14 cellular contexts compared by ENCODE assay signal in the genomic region with DNA sequence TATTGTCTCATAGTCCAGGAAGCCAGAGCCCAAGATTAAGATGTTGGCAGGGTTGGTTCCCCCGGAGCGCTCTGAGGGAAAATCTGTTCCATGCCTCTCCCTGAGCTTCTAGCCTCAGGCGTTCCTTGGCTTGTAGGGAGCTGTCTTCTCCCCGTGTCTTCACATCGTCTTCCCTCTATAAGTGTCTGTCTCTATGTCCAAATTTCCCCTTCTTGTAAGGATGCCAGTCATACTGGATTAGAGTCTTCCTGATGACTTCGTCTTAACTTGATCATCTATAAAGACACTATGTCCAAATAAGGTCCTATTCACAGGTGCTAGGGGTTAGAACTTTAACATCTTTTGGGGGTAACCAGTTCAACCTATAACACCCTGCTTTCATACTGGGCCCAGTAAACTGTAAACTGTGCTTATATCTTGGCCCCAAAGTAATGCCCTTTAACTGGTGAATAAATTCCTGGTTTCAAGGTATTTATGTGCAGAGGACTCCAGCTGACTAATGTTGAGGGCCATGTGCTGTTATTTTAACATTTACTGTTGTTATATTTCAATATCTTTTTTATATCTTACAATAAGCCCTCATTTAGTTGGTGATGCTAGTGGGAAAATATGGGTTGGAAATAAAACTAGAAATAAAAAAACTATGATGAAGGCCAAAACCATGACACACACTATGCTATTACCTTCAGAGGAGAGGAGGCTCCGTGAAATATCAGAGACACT.
"Had no signal": no experiment of that assay in that cellular context is flagged by ENCODE, and none has a peak within 500 bp of the region (broad histone marks: within the 10 kb centered on the region; RNA-seq: fewer than 3 reads in every experiment).

No MANE protein-coding gene starts in this region.

- H3K27ac ChIP-seq: dorsolateral prefrontal cortex, gastroesophageal sphincter, neural progenitor cell, parathyroid adenoma, stomach, thyroid gland had no signal

- H3K36me3 Mint-ChIP-seq: activated naive CD4-positive, alpha-beta T cell treated with anti-CD3 and anti-CD28 coated beads, Interleukin-2, amount 50 U/mL, for 24 hours; neural progenitor cell had no signal

- H3K4me1 Mint-ChIP-seq: activated CD4-positive, alpha-beta T cell treated with anti-CD3 and anti-CD28 coated beads, Interleukin-2, amount 10 ng/mL, durations not matched to agents 7 days and 5 days; activated T-helper 17 cell treated with anti-CD3 and anti-CD28 coated beads, Interleukin-2, amount 50 U/mL, for 72 hours had no signal

- H3K4me3 ChIP-seq: dorsolateral prefrontal cortex, esophagus squamous epithelium, gastroesophageal sphincter, neural progenitor cell, stomach, thyroid gland had no signal

- H3K9me3 ChIP-seq: esophagus squamous epithelium, gastroesophageal sphincter, thyroid gland had no signal

- H3K27ac Mint-ChIP-seq: activated CD4-positive, alpha-beta T cell treated with anti-CD3 and anti-CD28 coated beads, Interleukin-2, amount 10 ng/mL, durations not matched to agents 7 days and 5 days; activated naive CD4-positive, alpha-beta T cell treated with anti-CD3 and anti-CD28 coated beads, Interleukin-2, amount 50 U/mL, for 24 hours; activated T-helper 17 cell treated with anti-CD3 and anti-CD28 coated beads, Interleukin-2, amount 50 U/mL, for 72 hours had no signal

- H3K4me1 ChIP-seq: gastroesophageal sphincter, parathyroid adenoma, stomach had no signal

- H3K9me3 Mint-ChIP-seq: activated naive CD4-positive, alpha-beta T cell treated with anti-CD3 and anti-CD28 coated beads, Interleukin-2, amount 50 U/mL, for 24 hours; activated T-helper 17 cell treated with anti-CD3 and anti-CD28 coated beads, Interleukin-2, amount 50 U/mL, for 72 hours had no signal

- DNase-seq: activated CD4-positive, alpha-beta T cell treated with anti-CD3 and anti-CD28 coated beads, Interleukin-2, amount 10 ng/mL, durations not matched to agents 7 days and 5 days; activated CD4-positive, CD25-positive, alpha-beta regulatory T cell; activated T-cell treated with anti-CD3 and anti-CD28 coated beads for 4 hours; esophagus squamous epithelium; kidney glomerular epithelial cell; stomach; T-helper 2 cell; thyroid gland had no signal

- H3K27me3 Mint-ChIP-seq: activated CD4-positive, alpha-beta T cell treated with anti-CD3 and anti-CD28 coated beads, Interleukin-2, amount 10 ng/mL, durations not matched to agents 7 days and 5 days had no signal

- H3K4me3 Mint-ChIP-seq: activated CD4-positive, alpha-beta T cell treated with anti-CD3 and anti-CD28 coated beads, Interleukin-2, amount 10 ng/mL, durations not matched to agents 7 days and 5 days; activated naive CD4-positive, alpha-beta T cell treated with anti-CD3 and anti-CD28 coated beads, Interleukin-2, amount 50 U/mL, for 24 hours; activated T-helper 17 cell treated with anti-CD3 and anti-CD28 coated beads, Interleukin-2, amount 50 U/mL, for 72 hours; neural progenitor cell had no signal

- H3K36me3 ChIP-seq: esophagus squamous epithelium, gastroesophageal sphincter, neural progenitor cell, stomach, thyroid gland had no signal

- ATAC-seq: activated T-helper 17 cell treated with anti-CD3 and anti-CD28 coated beads, Interleukin-2, amount 50 U/mL, for 72 hours; gastroesophageal sphincter had no signal

- H3K27me3 ChIP-seq: gastroesophageal sphincter, neural progenitor cell, thyroid gland had no signal
